1 cellular context compared by ENCODE assay signal in the genomic region with DNA sequence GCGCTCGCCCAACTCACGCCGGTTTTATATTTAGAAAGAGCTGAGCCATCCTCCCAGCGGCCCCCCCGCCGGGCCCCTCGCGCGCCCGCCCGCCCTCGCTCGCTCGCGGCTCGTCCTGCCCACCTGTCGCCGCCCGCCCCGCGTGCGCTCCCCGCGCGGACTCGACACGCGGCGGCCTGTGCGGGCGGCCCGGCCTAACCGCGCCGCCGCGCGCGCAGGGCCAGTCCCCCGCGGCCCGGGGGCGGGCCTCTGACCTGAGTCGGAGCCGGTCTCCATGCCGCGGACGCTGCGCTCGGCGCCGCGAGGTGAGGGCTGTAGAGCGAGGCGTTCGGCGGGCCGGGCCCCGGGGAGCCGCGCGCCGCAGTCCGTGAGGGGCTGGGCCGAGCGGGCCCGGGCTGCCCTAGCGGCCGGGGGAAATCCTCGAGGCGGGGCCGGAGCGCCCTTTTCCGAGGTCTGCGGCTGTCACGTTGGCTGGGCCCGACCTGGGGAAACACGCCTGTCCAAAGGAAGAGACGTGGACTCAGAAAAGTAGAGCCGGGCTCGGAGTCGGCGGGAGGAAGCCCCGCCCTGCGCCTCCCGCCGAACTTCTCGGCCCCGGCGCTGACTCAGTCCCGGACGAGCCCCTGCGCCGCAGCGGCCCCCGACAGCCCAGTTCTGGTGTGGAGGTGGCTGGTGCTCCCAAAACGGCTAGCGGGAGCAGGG.
TF ChIP-seq lines count a peak whose summit lies in the region.

A gene with protein sequence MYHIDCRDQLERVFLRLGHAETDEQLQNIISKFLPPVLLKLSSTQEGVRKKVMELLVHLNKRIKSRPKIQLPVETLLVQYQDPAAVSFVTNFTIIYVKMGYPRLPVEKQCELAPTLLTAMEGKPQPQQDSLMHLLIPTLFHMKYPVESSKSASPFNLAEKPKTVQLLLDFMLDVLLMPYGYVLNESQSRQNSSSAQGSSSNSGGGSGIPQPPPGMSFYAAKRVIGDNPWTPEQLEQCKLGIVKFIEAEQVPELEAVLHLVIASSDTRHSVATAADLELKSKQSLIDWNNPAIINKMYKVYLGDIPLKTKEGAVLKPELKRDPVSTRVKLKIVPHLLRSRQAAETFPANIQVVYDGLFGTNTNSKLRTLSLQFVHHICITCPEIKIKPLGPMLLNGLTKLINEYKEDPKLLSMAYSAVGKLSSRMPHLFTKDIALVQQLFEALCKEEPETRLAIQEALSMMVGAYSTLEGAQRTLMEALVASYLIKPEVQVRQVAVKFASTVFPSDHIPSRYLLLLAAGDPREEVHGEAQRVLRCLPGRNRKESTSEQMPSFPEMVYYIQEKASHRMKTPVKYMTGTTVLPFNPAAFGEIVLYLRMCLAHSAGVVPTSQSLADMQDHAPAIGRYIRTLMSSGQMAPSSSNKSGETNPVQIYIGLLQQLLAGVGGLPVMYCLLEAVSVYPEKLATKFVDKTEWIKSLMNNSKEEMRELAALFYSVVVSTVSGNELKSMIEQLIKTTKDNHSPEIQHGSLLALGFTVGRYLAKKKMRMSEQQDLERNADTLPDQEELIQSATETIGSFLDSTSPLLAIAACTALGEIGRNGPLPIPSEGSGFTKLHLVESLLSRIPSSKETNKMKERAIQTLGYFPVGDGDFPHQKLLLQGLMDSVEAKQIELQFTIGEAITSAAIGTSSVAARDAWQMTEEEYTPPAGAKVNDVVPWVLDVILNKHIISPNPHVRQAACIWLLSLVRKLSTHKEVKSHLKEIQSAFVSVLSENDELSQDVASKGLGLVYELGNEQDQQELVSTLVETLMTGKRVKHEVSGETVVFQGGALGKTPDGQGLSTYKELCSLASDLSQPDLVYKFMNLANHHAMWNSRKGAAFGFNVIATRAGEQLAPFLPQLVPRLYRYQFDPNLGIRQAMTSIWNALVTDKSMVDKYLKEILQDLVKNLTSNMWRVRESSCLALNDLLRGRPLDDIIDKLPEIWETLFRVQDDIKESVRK (N-terminal part only) (minus strand): TSS at position 522 of the 702 bp plus-strand sequence. CDS start 11,465 bp downstream, outside the sequence.

TF ChIP-seq in HEK293, 187 proteins besides CTCF, POLR2A, EP300 and RAD21 (continued from another document):
- no peak for TF ChIP-seq ZNF19 (tag by site-specific recombination; IDR thresholded peaks at IDR 0.05; ENCODE audit: low read depth)
- no peak for TF ChIP-seq ZNF169 (tag by site-specific recombination; IDR thresholded peaks at IDR 0.05)
- peak; percentile 75 for TF ChIP-seq ZEB2 (tag by site-specific recombination; IDR thresholded peaks at IDR 0.05)
- TF ChIP-seq, protein P1, sequence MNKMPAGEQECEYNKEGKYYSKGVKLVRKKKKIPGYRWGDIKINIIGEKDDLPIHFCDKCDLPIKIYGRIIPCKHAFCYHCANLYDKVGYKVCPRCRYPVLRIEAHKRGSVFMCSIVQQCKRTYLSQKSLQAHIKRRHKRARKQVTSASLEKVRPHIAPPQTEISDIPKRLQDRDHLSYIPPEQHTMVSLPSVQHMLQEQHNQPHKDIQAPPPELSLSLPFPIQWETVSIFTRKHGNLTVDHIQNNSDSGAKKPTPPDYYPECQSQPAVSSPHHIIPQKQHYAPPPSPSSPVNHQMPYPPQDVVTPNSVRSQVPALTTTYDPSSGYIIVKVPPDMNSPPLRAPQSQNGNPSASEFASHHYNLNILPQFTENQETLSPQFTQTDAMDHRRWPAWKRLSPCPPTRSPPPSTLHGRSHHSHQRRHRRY (tag by site-specific recombination; IDR thresholded peaks at IDR 0.05), result no peak
- no peak for TF ChIP-seq ZNF777 (tag by site-specific recombination; IDR thresholded peaks at IDR 0.05; ENCODE audit: borderline replicate concordance)
- TF ChIP-seq ZNF114 (tag by site-specific recombination; IDR thresholded peaks at IDR 0.05), result no peak
- no peak for TF ChIP-seq ZNF548 (tag by site-specific recombination; IDR thresholded peaks at IDR 0.05)
- TF ChIP-seq, protein P2, sequence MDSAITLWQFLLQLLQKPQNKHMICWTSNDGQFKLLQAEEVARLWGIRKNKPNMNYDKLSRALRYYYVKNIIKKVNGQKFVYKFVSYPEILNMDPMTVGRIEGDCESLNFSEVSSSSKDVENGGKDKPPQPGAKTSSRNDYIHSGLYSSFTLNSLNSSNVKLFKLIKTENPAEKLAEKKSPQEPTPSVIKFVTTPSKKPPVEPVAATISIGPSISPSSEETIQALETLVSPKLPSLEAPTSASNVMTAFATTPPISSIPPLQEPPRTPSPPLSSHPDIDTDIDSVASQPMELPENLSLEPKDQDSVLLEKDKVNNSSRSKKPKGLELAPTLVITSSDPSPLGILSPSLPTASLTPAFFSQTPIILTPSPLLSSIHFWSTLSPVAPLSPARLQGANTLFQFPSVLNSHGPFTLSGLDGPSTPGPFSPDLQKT (IDR thresholded peaks at IDR 0.05; ENCODE audit: borderline replicate concordance, low read depth, low read length), result no peak
- TF ChIP-seq ZNF248 (tag by site-specific recombination; IDR thresholded peaks at IDR 0.05), result no peak
- peak; percentile 87 for TF ChIP-seq ZBTB20 (tag by site-specific recombination; IDR thresholded peaks at IDR 0.05)
- TF ChIP-seq ZNF214 (tag by site-specific recombination; IDR thresholded peaks at IDR 0.05; ENCODE audit: borderline replicate concordance), result no peak
- TF ChIP-seq ZNF140 (tag by site-specific recombination; IDR thresholded peaks at IDR 0.05), result no peak
- TF ChIP-seq MYNN (tag by site-specific recombination; IDR thresholded peaks at IDR 0.05; ENCODE audit: borderline replicate concordance), result no peak
- TF ChIP-seq HOXD13 (CRISPR knock-in tag; IDR thresholded peaks at IDR 0.05; ENCODE audit: borderline replicate concordance), result no peak
- TF ChIP-seq ZBTB17 (tag by site-specific recombination; IDR thresholded peaks at IDR 0.05), result peak; percentile 63
- TF ChIP-seq ZNF624 (tag by site-specific recombination; IDR thresholded peaks at IDR 0.05), result no peak
- TF ChIP-seq, protein P3, sequence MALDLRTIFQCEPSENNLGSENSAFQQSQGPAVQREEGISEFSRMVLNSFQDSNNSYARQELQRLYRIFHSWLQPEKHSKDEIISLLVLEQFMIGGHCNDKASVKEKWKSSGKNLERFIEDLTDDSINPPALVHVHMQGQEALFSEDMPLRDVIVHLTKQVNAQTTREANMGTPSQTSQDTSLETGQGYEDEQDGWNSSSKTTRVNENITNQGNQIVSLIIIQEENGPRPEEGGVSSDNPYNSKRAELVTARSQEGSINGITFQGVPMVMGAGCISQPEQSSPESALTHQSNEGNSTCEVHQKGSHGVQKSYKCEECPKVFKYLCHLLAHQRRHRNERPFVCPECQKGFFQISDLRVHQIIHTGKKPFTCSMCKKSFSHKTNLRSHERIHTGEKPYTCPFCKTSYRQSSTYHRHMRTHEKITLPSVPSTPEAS (tag by site-specific recombination; IDR thresholded peaks at IDR 0.05), result no peak
- TF ChIP-seq, protein P4, sequence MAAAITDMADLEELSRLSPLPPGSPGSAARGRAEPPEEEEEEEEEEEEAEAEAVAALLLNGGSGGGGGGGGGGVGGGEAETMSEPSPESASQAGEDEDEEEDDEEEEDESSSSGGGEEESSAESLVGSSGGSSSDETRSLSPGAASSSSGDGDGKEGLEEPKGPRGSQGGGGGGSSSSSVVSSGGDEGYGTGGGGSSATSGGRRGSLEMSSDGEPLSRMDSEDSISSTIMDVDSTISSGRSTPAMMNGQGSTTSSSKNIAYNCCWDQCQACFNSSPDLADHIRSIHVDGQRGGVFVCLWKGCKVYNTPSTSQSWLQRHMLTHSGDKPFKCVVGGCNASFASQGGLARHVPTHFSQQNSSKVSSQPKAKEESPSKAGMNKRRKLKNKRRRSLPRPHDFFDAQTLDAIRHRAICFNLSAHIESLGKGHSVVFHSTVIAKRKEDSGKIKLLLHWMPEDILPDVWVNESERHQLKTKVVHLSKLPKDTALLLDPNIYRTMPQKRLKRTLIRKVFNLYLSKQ (tag by site-specific recombination; IDR thresholded peaks at IDR 0.05; ENCODE audit: borderline replicate concordance), result no peak
- TF ChIP-seq SCRT2 (tag by site-specific recombination; IDR thresholded peaks at IDR 0.05), result no peak
